Comparison of ENCODE assay signal across 15 cellular contexts in the genomic region with DNA sequence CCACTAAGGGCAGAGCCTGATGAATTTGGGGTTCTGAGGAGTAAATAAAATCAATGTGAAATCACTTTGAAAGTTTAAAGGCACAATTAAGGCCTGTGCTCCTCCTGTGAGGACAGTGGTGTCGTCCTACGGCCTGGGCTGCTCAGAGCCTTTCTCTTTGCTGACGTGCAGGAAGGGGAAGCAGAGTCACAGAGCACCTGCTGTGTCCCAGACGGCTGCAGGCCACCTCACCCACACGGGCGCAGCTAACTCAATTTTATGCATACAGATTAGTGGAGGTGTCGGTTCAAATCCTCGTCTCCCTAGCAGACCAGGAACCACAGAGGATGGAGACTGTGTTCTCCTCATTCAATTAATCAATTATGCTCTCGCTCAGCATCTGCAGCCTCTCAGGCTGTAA. TPM values are rescaled to one million over a fixed set of nuclear protein-coding genes. Genes with fewer than 3 reads are reported as not detected.
DNase-seq lines count a peak whose midpoint lies in the region; ATAC-seq and TF ChIP-seq lines count a peak whose summit lies in the region.
"Had no signal": no experiment of that assay in that cellular context is flagged by ENCODE, and none has a peak within 500 bp of the region (broad histone marks: within the 10 kb centered on the region; RNA-seq: fewer than 3 reads in every experiment).

No MANE protein-coding gene starts in this region.

- ATAC-seq in GM18520 (IDR thresholded peaks at IDR 0.05; ENCODE audit: unreplicated experiment) (no peak), HG03045 (IDR thresholded peaks at IDR 0.05; ENCODE audit: unreplicated experiment) (no peak)
- ATAC-seq: GM12878 had no signal

- H2AFZ ChIP-seq in neural progenitor cell (replicated peaks): no peak overlapping the region
- H2AFZ ChIP-seq: GM23248 had no signal

- H3K9me3 Mint-ChIP-seq in brain (peaks cover 2 to 7% (median 3%) of the 10 kb centered on the region in 5 experiments), neural progenitor cell (peaks cover 10% of the 10 kb centered on the region), immature natural killer cell (peaks cover 0 to 2% (median 0%) of the 10 kb centered on the region in 6 donors)

- no peak overlapping the region for H3K4me3 Mint-ChIP-seq in brain
- H3K4me3 Mint-ChIP-seq in neural progenitor cell: no peak overlapping the region
- no peak overlapping the region for H3K4me3 Mint-ChIP-seq in immature natural killer cell
- H3K4me3 Mint-ChIP-seq: CD4-positive, alpha-beta memory T cell had no signal

- peaks cover 32% of the 10 kb centered on the region for H3F3A ChIP-seq in neural progenitor cell (ENCODE audit: low read depth)

- peak overlapping the region in 8 of 11 experiments; percentile 78 to 96 (median 89); a peak in 16 of 22 replicates for H3K4me2 ChIP-seq in BLaER1 treated with 17β-estradiol and CSF1 and Interleukin-3, amounts not matched to agents 10 nM and 100 nM
- H3K4me2 ChIP-seq in neural progenitor cell: no peak overlapping the region

- peaks cover 62 to 97% (median 93%) of the 10 kb centered on the region in 10 experiments for H3K4me1 ChIP-seq in BLaER1 treated with 17β-estradiol and CSF1 and Interleukin-3, amounts not matched to agents 10 nM and 100 nM
- H3K4me1 ChIP-seq in neural progenitor cell: peaks cover 42% of the 10 kb centered on the region

- H3K36me3 ChIP-seq in BLaER1 treated with 17β-estradiol and CSF1 and Interleukin-3, amounts not matched to agents 10 nM and 100 nM: no peaks in the 10 kb centered on the region
- no peaks in the 10 kb centered on the region for H3K36me3 ChIP-seq in neural progenitor cell

- H3K27ac Mint-ChIP-seq in brain (peak overlapping the region in 4 of 5 experiments; percentile 14 to 47 (median 35)), neural progenitor cell (peak overlapping the region; percentile 44), immature natural killer cell (no peak overlapping the region)
- H3K27ac Mint-ChIP-seq: CD4-positive, alpha-beta memory T cell had no signal

- H3K27me3 ChIP-seq in BLaER1 treated with 17β-estradiol and CSF1 and Interleukin-3, amounts not matched to agents 10 nM and 100 nM: peaks cover 29 to 73% (median 49%) of the 10 kb centered on the region in 11 experiments
- peaks cover 2% of the 10 kb centered on the region for H3K27me3 ChIP-seq in neural progenitor cell

- H3K9me3 ChIP-seq in BLaER1 treated with 17β-estradiol and CSF1 and Interleukin-3, amounts not matched to agents 10 nM and 100 nM (replicated peaks in 1 of 11): peaks cover 0 to 15% (median 9%) of the 10 kb centered on the region in 11 experiments; a peak in 20 of 22 replicates
- peaks cover 3% of the 10 kb centered on the region for H3K9me3 ChIP-seq in neural progenitor cell (ENCODE audit: low read depth)

- H3K27ac ChIP-seq in BLaER1 treated with 17β-estradiol and CSF1 and Interleukin-3, amounts not matched to agents 10 nM and 100 nM: peak overlapping the region in 1 of 11 experiments; percentile 46; a peak in 2 of 22 replicates
- H3K27ac ChIP-seq in neural progenitor cell: no peak overlapping the region
- H3K27ac ChIP-seq: C4-2B, GM23248 had no signal

- no peaks in the 10 kb centered on the region for H3K36me3 Mint-ChIP-seq in brain
- H3K36me3 Mint-ChIP-seq in neural progenitor cell: no peaks in the 10 kb centered on the region
- no peaks in the 10 kb centered on the region for H3K36me3 Mint-ChIP-seq in immature natural killer cell
- H3K36me3 Mint-ChIP-seq: CD4-positive, alpha-beta memory T cell had no signal

- no peak overlapping the region for H3K4me3 ChIP-seq in BLaER1 treated with 17β-estradiol and CSF1 and Interleukin-3, amounts not matched to agents 10 nM and 100 nM
- H3K4me3 ChIP-seq in neural progenitor cell: no peak overlapping the region
- H3K4me3 ChIP-seq: GM12878, GM23248 had no signal

- TF ChIP-seq CTCF in brain (conservative IDR thresholded peaks at IDR 0.05): no peak
- TF ChIP-seq CTCF in neural progenitor cell (IDR thresholded peaks at IDR 0.05): no peak

- peak; percentile 64 for DNase-seq in NAMALWA (ENCODE audit: low spot score)
- no peak for DNase-seq in neural progenitor cell (ENCODE audit: low spot score)
- no peak for DNase-seq in immature natural killer cell
- DNase-seq: ACHN; CD4-positive, alpha-beta memory T cell; DMS79; GM23248; IMR-90 had no signal

- H3K79me2 ChIP-seq in neural progenitor cell (ENCODE audit: low read depth): no peaks in the 10 kb centered on the region

- no peak overlapping the region for H3K9ac ChIP-seq in BLaER1 treated with 17β-estradiol and CSF1 and Interleukin-3, amounts not matched to agents 10 nM and 100 nM
- H3K9ac ChIP-seq in neural progenitor cell: no peak overlapping the region
- H3K9ac ChIP-seq: GM23248 had no signal

- H3K4me1 Mint-ChIP-seq in brain (peaks cover 73% of the 10 kb centered on the region), neural progenitor cell (peaks cover 56% of the 10 kb centered on the region), immature natural killer cell (no peaks in the 10 kb centered on the region)

- peaks cover 0 to 24% (median 4%) of the 10 kb centered on the region in 11 experiments; a peak in 6 of 22 replicates for H4K20me1 ChIP-seq in BLaER1 treated with 17β-estradiol and CSF1 and Interleukin-3, amounts not matched to agents 10 nM and 100 nM
- no peaks in the 10 kb centered on the region for H4K20me1 ChIP-seq in neural progenitor cell (ENCODE audit: low read depth)

- H3K27me3 Mint-ChIP-seq in brain: peaks cover 26% of the 10 kb centered on the region
- peaks cover 26% of the 10 kb centered on the region for H3K27me3 Mint-ChIP-seq in neural progenitor cell (ENCODE audit: insufficient read depth, low read depth)
- H3K27me3 Mint-ChIP-seq in immature natural killer cell (ENCODE audit: low read depth in 3 of 3): peaks cover 2 to 9% (median 4%) of the 10 kb centered on the region in 3 donors

RNA-seq across cellular contexts. Expression of gene DLK1, which starts 11.4 kb away (rescaled TPM):
- 233 TPM for polyA plus RNA-seq in brain (ENCODE audit: insufficient read depth, low read depth, low replicate concordance)
- 312 and 1,018 TPM in 2 replicates for total RNA-seq in neural progenitor cell (ENCODE audit: low replicate concordance)
- polyA plus RNA-seq in immature natural killer cell: not detected
- total RNA-seq: A172; CD4-positive, alpha-beta memory T cell; GM23248 had no signal
- polyA plus RNA-seq: CD4-positive, alpha-beta memory T cell; GM12878; GM23248 had no signal

Comparison
In these comparisons a context has a peak if more than half of its experiments do, and no peak if none do; other contexts are left out.
1. H3K27ac Mint-ChIP-seq: peak in brain (4 of 5) and neural progenitor cell (single experiment); none in immature natural killer cell (0 of 6).
2. RNA of gene DLK1, which starts 11.4 kb away (polyA plus RNA-seq): 233 TPM in brain (single experiment); not detected in immature natural killer cell; every median in the first group is over 100 times any median in the second.